In genomic region chr6:112113371-112113770, GRCh38 we compare ENCODE assay signal across 33 cellular contexts. TPM values are rescaled to one million over a fixed set of nuclear protein-coding genes. Genes with fewer than 3 reads are reported as not detected.
A peak's percentile ranks its signal among the peaks of the same experiment; 100 is the strongest.
DNase-seq lines count a peak whose midpoint lies in the region; ATAC-seq and TF ChIP-seq lines count a peak whose summit lies in the region.
"Had no signal": no experiment of that assay in that cellular context is flagged by ENCODE, and none has a peak within 500 bp of the region (broad histone marks: within the 10 kb centered on the region; RNA-seq: fewer than 3 reads in every experiment).

No MANE protein-coding gene starts in this region.

- H3K27me3 Mint-ChIP-seq in neural progenitor cell (ENCODE audit: insufficient read depth, low read depth) = no peaks in the 10 kb centered on the region
- H3K27me3 Mint-ChIP-seq: brain had no signal

- ATAC-seq in heart right ventricle = peak in 6 of 8 donors; percentile 15 to 65 (median 50)
- no peak for ATAC-seq in lower lobe of right lung
- ATAC-seq: activated T-helper 17 cell treated with anti-CD3 and anti-CD28 coated beads, Interleukin-2, amount 50 U/mL, for 72 hours; naive thymus-derived CD8-positive, alpha-beta T cell had no signal

- H3K9me3 ChIP-seq in cardiac muscle cell (ENCODE audit: low read depth) (no peaks in the 10 kb centered on the region), right atrium auricular region (no peaks in the 10 kb centered on the region), heart right ventricle (no peaks in the 10 kb centered on the region), neural progenitor cell (ENCODE audit: low read depth) (no peaks in the 10 kb centered on the region), lower lobe of right lung (no peaks in the 10 kb centered on the region), HAP-1 (no peaks in the 10 kb centered on the region)
- H3K9me3 ChIP-seq: BLaER1, esophagus muscularis mucosa, thoracic aorta had no signal

- 30 to 33% methylated on average over 2 of the region's 2 CpGs for WGBS in heart right ventricle, 2 donors

- no peak overlapping the region for H3K4me3 ChIP-seq in cardiac muscle cell
- H3K4me3 ChIP-seq in right atrium auricular region = no peak overlapping the region
- H3K4me3 ChIP-seq in heart right ventricle = no peak overlapping the region
- no peak overlapping the region for H3K4me3 ChIP-seq in neural progenitor cell
- H3K4me3 ChIP-seq in lower lobe of right lung = no peak overlapping the region
- H3K4me3 ChIP-seq in HAP-1 = no peak overlapping the region
- H3K4me3 ChIP-seq: BLaER1, esophagus muscularis mucosa, smooth muscle cell, thoracic aorta had no signal

- H3K27me3 ChIP-seq in cardiac muscle cell (no peaks in the 10 kb centered on the region), right atrium auricular region (no peaks in the 10 kb centered on the region), heart right ventricle (no peaks in the 10 kb centered on the region), neural progenitor cell (no peaks in the 10 kb centered on the region), lower lobe of right lung (ENCODE audit: low read depth) (no peaks in the 10 kb centered on the region), HAP-1 (ENCODE audit: low read depth) (0 out of 2 replicates have a peak, but pooled peaks cover 6% of the 10 kb centered on the region)
- H3K27me3 ChIP-seq: BLaER1, esophagus muscularis mucosa had no signal

- intact Hi-C loops in heart right ventricle (cut with DNase I) (no loop called here), lower lobe of right lung (cut with DNase I) (no loop called here)

- H3K79me2 ChIP-seq in neural progenitor cell (ENCODE audit: low read depth) = no peaks in the 10 kb centered on the region

- DNase-seq in cardiac muscle cell (ENCODE audit: low read depth in 1 of 2, low spot score in 1 of 2) = peak in 1 of 2 donors; percentile 19
- DNase-seq in right atrium auricular region (ENCODE audit: low spot score) = no peak
- no peak for DNase-seq in heart right ventricle
- peak; percentile 19 for DNase-seq in midbrain (lab: John Stamatoyannopoulos, UW)
- no peak for DNase-seq in neural progenitor cell (ENCODE audit: low spot score)
- no peak for DNase-seq in lower lobe of right lung
- no peak for DNase-seq in HAP-1 (ENCODE audit: low spot score in 2 of 2)
- DNase-seq: activated CD4-positive, alpha-beta T cell treated with anti-CD3 and anti-CD28 coated beads for 48 hours; activated naive CD4-positive, alpha-beta T cell treated with anti-CD3 and anti-CD28 coated beads, Interleukin-2, amount 50 U/mL, for 16 hours; amniotic stem cell; DMS 273 treated with DMSO at 0.1 percent for 48 hours; Kasumi-1; MV-4-11; naive thymus-derived CD8-positive, alpha-beta T cell; NCI-H1436; NCI-H2107; NCI-H446; NCI-H748 treated with DMSO at 0.1 percent for 48 hours; occipital lobe; stimulated activated naive CD4-positive, alpha-beta T cell treated with Interleukin-2 at 50 U/mL for 16 hours; T1000 had no signal

- no peaks in the 10 kb centered on the region for H3K9me3 Mint-ChIP-seq in neural progenitor cell
- H3K9me3 Mint-ChIP-seq: activated T-helper 17 cell treated with anti-CD3 and anti-CD28 coated beads, Interleukin-2, amount 50 U/mL, for 72 hours; brain; mesothelial cell of epicardium; naive thymus-derived CD8-positive, alpha-beta T cell had no signal

- in situ Hi-C loops in HAP-1 (cut with MboI; ENCODE audit: low sequenced_read_pairs) = no loop called here

- H3K27ac Mint-ChIP-seq in neural progenitor cell = no peak overlapping the region
- H3K27ac Mint-ChIP-seq: activated T-helper 17 cell treated with anti-CD3 and anti-CD28 coated beads, Interleukin-2, amount 50 U/mL, for 72 hours; mesothelial cell of epicardium; naive thymus-derived CD8-positive, alpha-beta T cell had no signal

- H4K20me1 ChIP-seq in neural progenitor cell (ENCODE audit: low read depth) = no peaks in the 10 kb centered on the region
- H4K20me1 ChIP-seq: BLaER1 had no signal

- H3K27ac ChIP-seq in cardiac muscle cell = peak overlapping the region; percentile 56
- no peak overlapping the region for H3K27ac ChIP-seq in right atrium auricular region
- peak overlapping the region in 3 of 10 donors; percentile 27 to 49 (median 46) for H3K27ac ChIP-seq in heart right ventricle
- no peak overlapping the region for H3K27ac ChIP-seq in neural progenitor cell
- H3K27ac ChIP-seq in lower lobe of right lung = no peak overlapping the region
- H3K27ac ChIP-seq: BLaER1, esophagus muscularis mucosa, thoracic aorta had no signal

- H2AFZ ChIP-seq in neural progenitor cell (replicated peaks) = no peak overlapping the region

- H3K4me3 Mint-ChIP-seq in neural progenitor cell = no peak overlapping the region
- H3K4me3 Mint-ChIP-seq: activated T-helper 17 cell treated with anti-CD3 and anti-CD28 coated beads, Interleukin-2, amount 50 U/mL, for 72 hours; brain; mesothelial cell of epicardium; naive thymus-derived CD8-positive, alpha-beta T cell had no signal

- TF ChIP-seq CTCF in cardiac muscle cell (IDR thresholded peaks at IDR 0.05; ENCODE audit: low read depth, low read length) (no peak), right atrium auricular region (IDR thresholded peaks at IDR 0.05) (no peak), heart right ventricle (IDR thresholded peaks at IDR 0.05) (no peak), neural progenitor cell (IDR thresholded peaks at IDR 0.05) (no peak), lower lobe of right lung (IDR thresholded peaks at IDR 0.05) (no peak)

- no peak overlapping the region for H3K4me2 ChIP-seq in neural progenitor cell
- H3K4me2 ChIP-seq: BLaER1, smooth muscle cell had no signal

- no peak overlapping the region for H3K9ac ChIP-seq in neural progenitor cell
- H3K9ac ChIP-seq: BLaER1 had no signal

- peaks cover 5% of the 10 kb centered on the region for H3F3A ChIP-seq in neural progenitor cell (ENCODE audit: low read depth)

- no peaks in the 10 kb centered on the region for H3K36me3 Mint-ChIP-seq in neural progenitor cell
- H3K36me3 Mint-ChIP-seq: mesothelial cell of epicardium; naive thymus-derived CD8-positive, alpha-beta T cell had no signal

- peaks cover 17% of the 10 kb centered on the region for H3K4me1 Mint-ChIP-seq in neural progenitor cell
- H3K4me1 Mint-ChIP-seq: activated T-helper 17 cell treated with anti-CD3 and anti-CD28 coated beads, Interleukin-2, amount 50 U/mL, for 72 hours; naive thymus-derived CD8-positive, alpha-beta T cell had no signal

- peaks cover 15% of the 10 kb centered on the region for H3K4me1 ChIP-seq in cardiac muscle cell (ENCODE audit: low read depth)
- peaks cover 0 to 11% of the 10 kb centered on the region in 2 donors for H3K4me1 ChIP-seq in right atrium auricular region
- H3K4me1 ChIP-seq in heart right ventricle = peaks cover 0 to 34% (median 11%) of the 10 kb centered on the region in 9 donors
- H3K4me1 ChIP-seq in neural progenitor cell = peaks cover 10% of the 10 kb centered on the region
- no peaks in the 10 kb centered on the region for H3K4me1 ChIP-seq in lower lobe of right lung
- no peaks in the 10 kb centered on the region for H3K4me1 ChIP-seq in HAP-1
- H3K4me1 ChIP-seq: BLaER1 had no signal

- H3K36me3 ChIP-seq in cardiac muscle cell (peaks cover 92% of the 10 kb centered on the region), right atrium auricular region (peaks cover 52% of the 10 kb centered on the region), heart right ventricle (peaks cover 0 to 100% (median 51%) of the 10 kb centered on the region in 9 donors), neural progenitor cell (no peaks in the 10 kb centered on the region), lower lobe of right lung (peaks cover 77% of the 10 kb centered on the region), HAP-1 (replicated peaks) (no peaks in the 10 kb centered on the region)
- H3K36me3 ChIP-seq: BLaER1 had no signal

RNA-seq across cellular contexts. Expression of gene FAM229B, which starts 26.0 kb away (rescaled TPM):
- total RNA-seq in cardiac muscle cell (16.5 and 35.8 TPM in 2 replicates), right atrium auricular region (10 to 100 TPM; 28.7 to 44.9 TPM), heart right ventricle (10 to 100 TPM; 47.4 to 88.7 (median 59.8) TPM), neural progenitor cell (ENCODE audit: low replicate concordance) (14.1 and 32.2 TPM in 2 replicates), lower lobe of right lung (13.6 TPM)
- polyA plus RNA-seq in cardiac muscle cell (51.5 and 67.1 TPM in 2 replicates), heart right ventricle (10 to 100 TPM; 36.7 to 68.0 TPM)

RNA-seq across cellular contexts. Expression of gene TUBE1, which starts 26.1 kb away (rescaled TPM):
- total RNA-seq in cardiac muscle cell (27.6 and 42.8 TPM in 2 replicates), right atrium auricular region (10 to 100 TPM; 19.0 to 32.3 TPM), heart right ventricle (10 to 100 TPM; 13.5 to 38.6 (median 22.6) TPM), neural progenitor cell (ENCODE audit: low replicate concordance) (24.1 and 49.0 TPM in 2 replicates), lower lobe of right lung (22.2 TPM)
- polyA plus RNA-seq in cardiac muscle cell (22.5 and 23.9 TPM in 2 replicates), heart right ventricle (10 to 100 TPM in 1 of 2 donors, 1 to 10 TPM in 1; 9.0 to 43.5 TPM)

RNA-seq across cellular contexts. Expression of gene CCN6, which starts 59.5 kb away (rescaled TPM):
- total RNA-seq in cardiac muscle cell (not detected in 2 replicates), right atrium auricular region (not detected), heart right ventricle (not detected), neural progenitor cell (ENCODE audit: low replicate concordance) (not detected in 2 replicates), lower lobe of right lung (not detected)
- polyA plus RNA-seq in cardiac muscle cell (0.11 and 0.17 TPM in 2 replicates), heart right ventricle (not detected)
- total RNA-seq: cerebellum; dermis microvascular lymphatic vessel endothelial cell; esophagus muscularis mucosa; frontal cortex; mesothelial cell of epicardium; naive thymus-derived CD8-positive, alpha-beta T cell; occipital lobe; SK-MEL-5; smooth muscle cell; thoracic aorta; urinary bladder had no signal
- polyA plus RNA-seq: urinary bladder had no signal

Comparison
In these comparisons a context has a peak if more than half of its experiments do, and no peak if none do; other contexts are left out.
1. ATAC-seq: peak in heart right ventricle (6 of 8); none in lower lobe of right lung (0 of 2).